Comparison of ENCODE assay signal across 8 cellular contexts in the genomic region with DNA sequence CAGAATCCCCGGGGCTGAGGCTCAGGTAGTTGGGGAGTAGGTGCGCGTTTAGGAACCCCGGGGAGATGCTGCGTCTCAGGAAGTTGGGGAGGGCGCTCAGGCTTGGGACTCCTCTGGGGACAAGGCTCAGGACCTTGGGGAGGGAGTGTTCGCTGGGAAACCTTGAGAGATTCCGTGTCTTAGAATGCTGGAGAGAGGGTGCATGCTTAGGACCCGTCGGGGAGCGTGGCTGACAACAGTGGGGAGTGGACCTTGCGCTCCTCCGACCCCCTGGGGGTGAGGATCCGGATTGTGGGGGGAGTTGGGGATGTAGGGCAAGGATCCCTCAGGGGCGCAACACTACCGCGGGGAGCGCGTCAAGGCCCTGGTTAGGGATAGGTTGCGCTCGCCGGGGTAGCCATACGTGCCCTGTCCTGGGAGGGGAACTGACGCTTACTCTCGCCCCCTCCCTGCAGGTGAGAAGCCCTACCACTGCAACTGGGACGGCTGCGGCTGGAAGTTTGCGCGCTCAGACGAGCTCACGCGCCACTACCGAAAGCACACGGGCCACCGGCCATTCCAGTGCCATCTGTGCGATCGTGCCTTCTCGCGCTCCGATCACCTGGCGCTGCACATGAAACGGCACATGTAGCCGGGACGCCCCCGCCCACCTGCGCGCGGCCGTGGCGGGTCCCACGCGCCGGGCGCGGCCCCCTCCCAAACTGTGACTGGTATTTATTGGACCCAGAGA. TPM values are rescaled to one million over a fixed set of nuclear protein-coding genes. Genes with fewer than 3 reads are reported as not detected.
A peak's percentile ranks its signal among the peaks of the same experiment; 100 is the strongest.
DNase-seq lines count a peak whose midpoint lies in the region; ATAC-seq and TF ChIP-seq lines count a peak whose summit lies in the region.

No MANE protein-coding gene starts in this region.

- intact Hi-C loops in HCT116 (cut with micrococcal nuclease): loop anchor here (5.0 kb wide), 1 partner anchor 79 kb away; no protein-coding TSS in a partner anchor
- intact Hi-C loops in left ventricle myocardium superior (cut with micrococcal nuclease): no loop called here

- no peak for TF ChIP-seq RAD21 in HCT116 (IDR thresholded peaks at IDR 0.05; ENCODE audit: low read depth)

- no peaks in the 10 kb centered on the region for H3K9me2 ChIP-seq in HCT116 (ENCODE audit: insufficient read depth)

- ATAC-seq in HCT116 (no peak), left ventricle myocardium superior (no peak), GM18858 (IDR thresholded peaks at IDR 0.05; ENCODE audit: unreplicated experiment) (no peak), HG03571 (IDR thresholded peaks at IDR 0.05; ENCODE audit: unreplicated experiment) (no peak)
- no peak for ATAC-seq in activated T-cell treated with anti-CD3 and anti-CD28 coated beads, Interleukin-2, amount 50 U/mL, for 4 hours

- no peaks in the 10 kb centered on the region for H3K9me3 Mint-ChIP-seq in activated T-cell treated with anti-CD3 and anti-CD28 coated beads, Interleukin-2, amount 50 U/mL, for 4 hours

- RAD21 ChIA-PET in HCT116 (lab: Charles Lee; ENCODE audit: low non-redundant PET in 1 of 2, low total read pairs in 2 of 2, uncharacterized antibody in 2 of 2, unreplicated experiment in 2 of 2): no interaction called here

- BruUV-seq in HCT116 (replicated peaks; lab: Mats Ljungman, UMichigan): TSS peak; percentile 64

- no peaks in the 10 kb centered on the region for H3K9me3 ChIP-seq in HCT116 (ENCODE audit: control insufficient read depth in 1 of 2, insufficient read depth in 1 of 2, low read depth in 1 of 2, low read length in 2 of 2)

- H3K27me3 Mint-ChIP-seq in activated T-cell treated with anti-CD3 and anti-CD28 coated beads, Interleukin-2, amount 50 U/mL, for 4 hours (ENCODE audit: low read depth): no peaks in the 10 kb centered on the region

- H3K79me2 ChIP-seq in HCT116 (ENCODE audit: insufficient read depth, low read length): peaks cover 23% of the 10 kb centered on the region

- H3K9ac ChIP-seq in HCT116 (ENCODE audit: low read length): no peak overlapping the region

- peak overlapping the region; percentile 72 for H3K4me2 ChIP-seq in HCT116 (ENCODE audit: low read length)

- peaks cover 18 to 37% of the 10 kb centered on the region in 2 experiments for H3K4me1 ChIP-seq in HCT116 (ENCODE audit: control insufficient read depth in 1 of 2, insufficient read depth in 2 of 2, low read length in 2 of 2)

- H3K36me3 ChIP-seq in HCT116 (ENCODE audit: control insufficient read depth in 1 of 2, insufficient read depth in 2 of 2, low read length in 2 of 2): peaks cover 5 to 11% of the 10 kb centered on the region in 2 experiments; a peak in 2 of 4 replicates

- 0 out of 2 replicates have a peak, but pooled peaks cover 8% of the 10 kb centered on the region for H4K20me1 ChIP-seq in HCT116 (ENCODE audit: insufficient read depth)

- H3K36me3 Mint-ChIP-seq in activated T-cell treated with anti-CD3 and anti-CD28 coated beads, Interleukin-2, amount 50 U/mL, for 4 hours (ENCODE audit: insufficient read depth): peaks cover 11% of the 10 kb centered on the region

- no peaks in the 10 kb centered on the region for H3K27me3 ChIP-seq in HCT116 (ENCODE audit: insufficient read depth, low read length)

- H3K27ac ChIP-seq in HCT116 (ENCODE audit: low read depth, low read length) (peak overlapping the region; percentile 79; the same call in 1 of the 2 replicates), skin epidermis (peak overlapping the region; percentile 22 to 97 (median 81))

- CTCF ChIA-PET in HCT116 (lab: Charles Lee): no interaction called here

- peak overlapping the region; percentile 86 for H3K4me3 Mint-ChIP-seq in activated T-cell treated with anti-CD3 and anti-CD28 coated beads, Interleukin-2, amount 50 U/mL, for 4 hours

- POLR2A ChIA-PET in HCT116 (lab: Charles Lee): interaction anchor here (1.5 kb wide), 1 partner anchor 47 kb away, joined by 3 read pairs; no protein-coding TSS in a partner anchor

- DNase-seq in HCT116 (ENCODE audit: low read depth, low spot score): no peak
- DNase-seq in activated T-cell treated with anti-CD3 and anti-CD28 coated beads, Interleukin-2, amount 50 U/mL, for 4 hours: peak; percentile 16
- peak; percentile 55 for DNase-seq in left ventricle myocardium superior
- no peak for DNase-seq in putamen (ENCODE audit: low spot score)
- no peak for DNase-seq in KG1 (lab: John Stamatoyannopoulos, UW)

- no peak overlapping the region for H2AFZ ChIP-seq in HCT116 (ENCODE audit: low read depth, low read length, poor library complexity, severe bottlenecking)

- TF ChIP-seq CTCF in HCT116 (IDR thresholded peaks at IDR 0.05 in 2 of 3, conservative IDR thresholded peaks at IDR 0.05 in 1 of 3; ENCODE audit: borderline replicate concordance in 1 of 3, insufficient read depth in 1 of 3, low read depth in 2 of 3, low read length in 2 of 3): no peak

- H3K4me1 Mint-ChIP-seq in activated T-cell treated with anti-CD3 and anti-CD28 coated beads, Interleukin-2, amount 50 U/mL, for 4 hours (ENCODE audit: low read depth): peaks cover 66% of the 10 kb centered on the region

- H3K4me3 ChIP-seq in HCT116 (replicated peaks in 1 of 2; ENCODE audit: low read depth in 1 of 2, low read length in 2 of 2) (peak overlapping the region; percentile 41 to 51), skin epidermis (peak overlapping the region; percentile 34 to 70 (median 69))

- no peak for TF ChIP-seq POLR2A in HCT116 (IDR thresholded peaks at IDR 0.05; ENCODE audit: borderline replicate concordance, extremely low read depth, insufficient read depth, insufficient read length)

TF ChIP-seq in HCT116, 20 proteins besides CTCF, POLR2A, EP300 and RAD21 (continues in another document):
- TF ChIP-seq, protein P1, sequence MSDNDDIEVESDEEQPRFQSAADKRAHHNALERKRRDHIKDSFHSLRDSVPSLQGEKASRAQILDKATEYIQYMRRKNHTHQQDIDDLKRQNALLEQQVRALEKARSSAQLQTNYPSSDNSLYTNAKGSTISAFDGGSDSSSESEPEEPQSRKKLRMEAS (IDR thresholded peaks at IDR 0.05): no peak
- TF ChIP-seq CBX3 (IDR thresholded peaks at IDR 0.05; ENCODE audit: low read depth): no peak
- TF ChIP-seq SIN3A (IDR thresholded peaks at IDR 0.05; ENCODE audit: low read depth): no peak
- TF ChIP-seq, protein P2, sequence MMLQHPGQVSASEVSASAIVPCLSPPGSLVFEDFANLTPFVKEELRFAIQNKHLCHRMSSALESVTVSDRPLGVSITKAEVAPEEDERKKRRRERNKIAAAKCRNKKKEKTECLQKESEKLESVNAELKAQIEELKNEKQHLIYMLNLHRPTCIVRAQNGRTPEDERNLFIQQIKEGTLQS (IDR thresholded peaks at IDR 0.05): no peak
- TF ChIP-seq, protein P3, sequence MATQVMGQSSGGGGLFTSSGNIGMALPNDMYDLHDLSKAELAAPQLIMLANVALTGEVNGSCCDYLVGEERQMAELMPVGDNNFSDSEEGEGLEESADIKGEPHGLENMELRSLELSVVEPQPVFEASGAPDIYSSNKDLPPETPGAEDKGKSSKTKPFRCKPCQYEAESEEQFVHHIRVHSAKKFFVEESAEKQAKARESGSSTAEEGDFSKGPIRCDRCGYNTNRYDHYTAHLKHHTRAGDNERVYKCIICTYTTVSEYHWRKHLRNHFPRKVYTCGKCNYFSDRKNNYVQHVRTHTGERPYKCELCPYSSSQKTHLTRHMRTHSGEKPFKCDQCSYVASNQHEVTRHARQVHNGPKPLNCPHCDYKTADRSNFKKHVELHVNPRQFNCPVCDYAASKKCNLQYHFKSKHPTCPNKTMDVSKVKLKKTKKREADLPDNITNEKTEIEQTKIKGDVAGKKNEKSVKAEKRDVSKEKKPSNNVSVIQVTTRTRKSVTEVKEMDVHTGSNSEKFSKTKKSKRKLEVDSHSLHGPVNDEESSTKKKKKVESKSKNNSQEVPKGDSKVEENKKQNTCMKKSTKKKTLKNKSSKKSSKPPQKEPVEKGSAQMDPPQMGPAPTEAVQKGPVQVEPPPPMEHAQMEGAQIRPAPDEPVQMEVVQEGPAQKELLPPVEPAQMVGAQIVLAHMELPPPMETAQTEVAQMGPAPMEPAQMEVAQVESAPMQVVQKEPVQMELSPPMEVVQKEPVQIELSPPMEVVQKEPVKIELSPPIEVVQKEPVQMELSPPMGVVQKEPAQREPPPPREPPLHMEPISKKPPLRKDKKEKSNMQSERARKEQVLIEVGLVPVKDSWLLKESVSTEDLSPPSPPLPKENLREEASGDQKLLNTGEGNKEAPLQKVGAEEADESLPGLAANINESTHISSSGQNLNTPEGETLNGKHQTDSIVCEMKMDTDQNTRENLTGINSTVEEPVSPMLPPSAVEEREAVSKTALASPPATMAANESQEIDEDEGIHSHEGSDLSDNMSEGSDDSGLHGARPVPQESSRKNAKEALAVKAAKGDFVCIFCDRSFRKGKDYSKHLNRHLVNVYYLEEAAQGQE (IDR thresholded peaks at IDR 0.05; ENCODE audit: low read depth): no peak
- no peak for TF ChIP-seq SP1 (IDR thresholded peaks at IDR 0.05; ENCODE audit: low read depth)
- TF ChIP-seq, protein P4, sequence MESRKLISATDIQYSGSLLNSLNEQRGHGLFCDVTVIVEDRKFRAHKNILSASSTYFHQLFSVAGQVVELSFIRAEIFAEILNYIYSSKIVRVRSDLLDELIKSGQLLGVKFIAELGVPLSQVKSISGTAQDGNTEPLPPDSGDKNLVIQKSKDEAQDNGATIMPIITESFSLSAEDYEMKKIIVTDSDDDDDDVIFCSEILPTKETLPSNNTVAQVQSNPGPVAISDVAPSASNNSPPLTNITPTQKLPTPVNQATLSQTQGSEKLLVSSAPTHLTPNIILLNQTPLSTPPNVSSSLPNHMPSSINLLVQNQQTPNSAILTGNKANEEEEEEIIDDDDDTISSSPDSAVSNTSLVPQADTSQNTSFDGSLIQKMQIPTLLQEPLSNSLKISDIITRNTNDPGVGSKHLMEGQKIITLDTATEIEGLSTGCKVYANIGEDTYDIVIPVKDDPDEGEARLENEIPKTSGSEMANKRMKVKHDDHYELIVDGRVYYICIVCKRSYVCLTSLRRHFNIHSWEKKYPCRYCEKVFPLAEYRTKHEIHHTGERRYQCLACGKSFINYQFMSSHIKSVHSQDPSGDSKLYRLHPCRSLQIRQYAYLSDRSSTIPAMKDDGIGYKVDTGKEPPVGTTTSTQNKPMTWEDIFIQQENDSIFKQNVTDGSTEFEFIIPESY (IDR thresholded peaks at IDR 0.05; ENCODE audit: extremely low read depth, insufficient replicate concordance, low read length): no peak
- TF ChIP-seq EZH2 (IDR thresholded peaks at IDR 0.05): no peak
- no peak for TF ChIP-seq FOSL1 (IDR thresholded peaks at IDR 0.05; ENCODE audit: low read depth)
- no peak for TF ChIP-seq ZFX (IDR thresholded peaks at IDR 0.05)
- no peak for TF ChIP-seq ELF1 (IDR thresholded peaks at IDR 0.05; ENCODE audit: borderline replicate concordance, low read depth)
- no peak for TF ChIP-seq YY1 (IDR thresholded peaks at IDR 0.05; ENCODE audit: extremely low read depth, insufficient replicate concordance, low read depth, low read length)
- TF ChIP-seq POLR2AphosphoS5 (IDR thresholded peaks at IDR 0.05; ENCODE audit: low read depth, low read length): no peak
- TF ChIP-seq JUND (IDR thresholded peaks at IDR 0.05): no peak

RNA-seq across cellular contexts. Expression of a gene that starts 1.9 kb away (rescaled TPM):
- total RNA-seq in HCT116 (2021; ENCODE audit: unreplicated experiment): 39.4 TPM
- 37.7 and 54.7 TPM in 2 replicates for polyA plus RNA-seq in HCT116 (2012)
- 1 to 10 TPM; 1.4 to 2.5 (median 2.4) TPM for total RNA-seq in activated T-cell treated with anti-CD3 and anti-CD28 coated beads, Interleukin-2, amount 50 U/mL, for 4 hours
- 72.1 TPM for total RNA-seq in left ventricle myocardium superior

Comparison
In these comparisons a context has a peak if more than half of its experiments do, and no peak if none do; other contexts are left out.
1. DNase-seq: peak in activated T-cell treated with anti-CD3 and anti-CD28 coated beads, Interleukin-2, amount 50 U/mL, for 4 hours (single experiment) and left ventricle myocardium superior (single experiment); none in HCT116 (single experiment), putamen (single experiment) and KG1 (single experiment).
2. RNA of a gene that starts 1.9 kb away (total RNA-seq): 72.1 TPM in left ventricle myocardium superior (single experiment) and 39.4 TPM in HCT116 (single experiment); 1.4 to 2.5 TPM in activated T-cell treated with anti-CD3 and anti-CD28 coated beads, Interleukin-2, amount 50 U/mL, for 4 hours; every median in the first group is over 10 times any median in the second.